In the genomic region with DNA sequence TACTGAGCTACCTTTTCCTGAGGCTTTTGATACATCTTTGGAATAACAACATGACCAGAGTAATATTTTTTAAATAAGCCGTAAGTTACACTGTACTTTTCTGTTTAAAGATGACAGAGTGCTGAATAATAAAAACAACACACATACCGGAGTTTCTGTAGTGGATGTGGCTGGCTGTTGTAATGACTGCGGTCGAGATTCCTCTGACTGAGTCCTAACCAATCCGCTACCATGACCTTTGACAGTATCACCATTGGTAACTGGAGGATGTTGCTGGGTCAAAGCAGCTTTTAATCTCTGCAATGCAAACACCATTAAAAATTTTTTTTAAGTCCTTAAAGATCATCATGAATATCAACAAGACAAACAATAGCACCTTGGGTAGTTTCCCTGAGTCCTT, we compare ENCODE assay signal across 18 cellular contexts.
DNase-seq lines count a peak whose midpoint lies in the region; ATAC-seq and TF ChIP-seq lines count a peak whose summit lies in the region.
"Had no signal": no experiment of that assay in that cellular context is flagged by ENCODE, and none has a peak within 500 bp of the region (broad histone marks: within the 10 kb centered on the region; RNA-seq: fewer than 3 reads in every experiment).

No MANE protein-coding gene starts in this region.

- no peak overlapping the region for H2BK120ac ChIP-seq in IMR-90 (ENCODE audit: low read depth, low read length)

- in situ Hi-C loops in Caki2 (cut with HindIII; ENCODE audit: low pct_unique_long_range_greater_than_20kb, low sequenced_read_pairs) = no loop called here
- in situ Hi-C loops in IMR-90 (cut with MboI; ENCODE audit: low sequenced_read_pairs) = no loop called here

- TF ChIP-seq POLR2A in IMR-90 (IDR thresholded peaks at IDR 0.05; ENCODE audit: low read depth, low read length) (no peak), esophagus muscularis mucosa (IDR thresholded peaks at IDR 0.05; ENCODE audit: low read depth) (no peak)

- no CpG with 5 or more reads among the region's 5 CpGs for WGBS in IMR-90 (ENCODE audit: extremely low coverage in 2 of 2, insufficient read length in 1 of 2), 2 experiments
- WGBS in esophagus muscularis mucosa = 80% methylated on average over 5 of the region's 5 CpGs

- peak; percentile 100 for ATAC-seq in IMR-90 (ENCODE audit: low read depth)
- no peak for ATAC-seq in left colon
- no peak for ATAC-seq in foreskin keratinocyte
- ATAC-seq: left lung; naive thymus-derived CD4-positive, alpha-beta T cell had no signal

- H3K36me3 ChIP-seq in IMR-90 (ENCODE audit: control insufficient read depth, insufficient read depth, low read length) = peaks cover 9% of the 10 kb centered on the region
- H3K36me3 ChIP-seq in esophagus muscularis mucosa = peaks cover 21 to 51% (median 39%) of the 10 kb centered on the region in 4 donors

- BruUV-seq in IMR-90 (replicated peaks; lab: Mats Ljungman, UMichigan) = no TSS peak

- peak; percentile 87 for DNase-seq in Caki2 (ENCODE audit: low read depth)
- peak; percentile 97 for DNase-seq in IMR-90
- peak; percentile 10 to 92 for DNase-seq in cardiac fibroblast (ENCODE audit: low read depth in 2 of 2)
- DNase-seq in kidney glomerular epithelial cell (lab: John Stamatoyannopoulos, UW) = peak; percentile 19
- no peak for DNase-seq in GM19238 (ENCODE audit: insufficient read length, low spot score)
- DNase-seq in esophagus muscularis mucosa (ENCODE audit: extremely low spot score) = no peak
- DNase-seq in left colon = no peak
- no peak for DNase-seq in foreskin keratinocyte
- DNase-seq: activated CD8-positive, alpha-beta memory T cell treated with anti-CD3 and anti-CD28 coated beads for 24 hours; activated gamma-delta T cell treated with Interleukin-2 at 50 U/mL for 16 hours; caudate nucleus; DMS79; left lung; naive thymus-derived CD4-positive, alpha-beta T cell; NCI-H2227 treated with DMSO at 0.1 percent for 48 hours; stimulated activated CD4-positive, alpha-beta T cell treated with anti-CD3 and anti-CD28 coated beads, Interleukin-1b, Interleukin-23, amount 100 ng/mL, for 48 hours had no signal

- no peak overlapping the region for H2AK5ac ChIP-seq in IMR-90 (ENCODE audit: low read depth, low read length)

- H4K91ac ChIP-seq in IMR-90 (ENCODE audit: insufficient read depth, low read depth, low read length) = no peak overlapping the region; the same call in 1 of the 2 replicates

- H2BK5ac ChIP-seq in IMR-90 (ENCODE audit: low read depth, low read length, poor library complexity, severe bottlenecking) = peak overlapping the region; percentile 71

- H3K9me3 ChIP-seq in IMR-90 (ENCODE audit: control insufficient read depth, insufficient read depth, low read length) (no peaks in the 10 kb centered on the region), esophagus muscularis mucosa (no peaks in the 10 kb centered on the region)
- H3K9me3 ChIP-seq: left lung had no signal

- dilution Hi-C loops in IMR-90 (cut with HindIII; ENCODE audit: low sequenced_read_pairs, unreplicated experiment) = no loop called here

- no peak overlapping the region for H3K27ac ChIP-seq in IMR-90 (ENCODE audit: insufficient read depth, low read length)
- H3K27ac ChIP-seq in esophagus muscularis mucosa (replicated peaks in 1 of 4) = no peak overlapping the region
- no peak overlapping the region for H3K27ac ChIP-seq in foreskin keratinocyte
- H3K27ac ChIP-seq: BLaER1 treated with 17β-estradiol and CSF1 and Interleukin-3, amounts not matched to agents 10 nM and 100 nM; hepatocyte; left lung had no signal

- no peak overlapping the region for H4K8ac ChIP-seq in IMR-90 (ENCODE audit: low read depth in 2 of 2, low read length in 2 of 2)

- TF ChIP-seq RAD21 in IMR-90 (IDR thresholded peaks at IDR 0.05; ENCODE audit: low read length) = no peak

- CTCF ChIA-PET in IMR-90 (lab: Yijun Ruan, JAX) = interaction anchor here (0.6 to 1.0 kb wide), 2 partner anchors 348 to 409 kb away, joined by 3 to 4 read pairs; no protein-coding TSS in a partner anchor

- no peak overlapping the region for H3K14ac ChIP-seq in IMR-90 (replicated peaks; ENCODE audit: low read depth, low read length)

- H2BK20ac ChIP-seq in IMR-90 (ENCODE audit: low read depth, low read length) = no peak overlapping the region

- H2BK15ac ChIP-seq in IMR-90 (ENCODE audit: low read depth, low read length) = no peak overlapping the region

- TF ChIP-seq EP300 in esophagus muscularis mucosa (IDR thresholded peaks at IDR 0.05) = no peak

- H3K79me1 ChIP-seq in IMR-90 (ENCODE audit: low read depth in 1 of 2, low read length in 2 of 2) = peaks cover 0 to under 1% of the 10 kb centered on the region in 2 experiments; a peak in 2 of 4 replicates

- H3K4me1 ChIP-seq in IMR-90 (ENCODE audit: control insufficient read depth, insufficient read depth, low read length) (peaks cover 3% of the 10 kb centered on the region), esophagus muscularis mucosa (peaks cover 0 to 8% (median 4%) of the 10 kb centered on the region in 4 donors), foreskin keratinocyte (peaks cover 11% of the 10 kb centered on the region)
- H3K4me1 ChIP-seq: BLaER1 treated with 17β-estradiol and CSF1 and Interleukin-3, amounts not matched to agents 10 nM and 100 nM; left lung had no signal

- H3K27me3 ChIP-seq in IMR-90 (ENCODE audit: control insufficient read depth, insufficient read depth, low read length) (no peaks in the 10 kb centered on the region), esophagus muscularis mucosa (no peaks in the 10 kb centered on the region), foreskin keratinocyte (no peaks in the 10 kb centered on the region)
- H3K27me3 ChIP-seq: BLaER1 treated with 17β-estradiol and CSF1 and Interleukin-3, amounts not matched to agents 10 nM and 100 nM; hepatocyte; left lung had no signal

- H2AFZ ChIP-seq in IMR-90 (replicated peaks; ENCODE audit: low read length, poor library complexity) = no peak overlapping the region
- H2AFZ ChIP-seq: hepatocyte had no signal

- H3K56ac ChIP-seq in IMR-90 (ENCODE audit: extremely low read depth, insufficient read depth, low read length) = no peak overlapping the region

- TF ChIP-seq CTCF in IMR-90 (conservative IDR thresholded peaks at IDR 0.05; ENCODE audit: low read depth, low read length) = no peak
- no peak for TF ChIP-seq CTCF in cardiac fibroblast (IDR thresholded peaks at IDR 0.05; ENCODE audit: low read depth, low read length)
- TF ChIP-seq CTCF in esophagus muscularis mucosa (IDR thresholded peaks at IDR 0.05) = no peak
- no peak for TF ChIP-seq CTCF in foreskin keratinocyte (conservative IDR thresholded peaks at IDR 0.05)

- no peak overlapping the region for H4K5ac ChIP-seq in IMR-90 (ENCODE audit: low read depth, low read length)

- no peak overlapping the region for H3K18ac ChIP-seq in IMR-90 (ENCODE audit: low read depth, low read length)

- POLR2A ChIA-PET in IMR-90 (lab: Charles Lee; ENCODE audit: unreplicated experiment) = interaction anchor here (0.6 kb wide), 1 partner anchor 27 kb away, joined by 5 read pairs; no protein-coding TSS in a partner anchor

- H3K4me2 ChIP-seq in IMR-90 (ENCODE audit: low read depth, low read length) = peak overlapping the region; percentile 36; the same call in 1 of the 2 replicates
- H3K4me2 ChIP-seq: BLaER1 treated with 17β-estradiol and CSF1 and Interleukin-3, amounts not matched to agents 10 nM and 100 nM; hepatocyte had no signal

- no peaks in the 10 kb centered on the region for H3K9me1 ChIP-seq in IMR-90 (ENCODE audit: insufficient read depth, low read length)

- no peak overlapping the region for H3K23ac ChIP-seq in IMR-90 (ENCODE audit: low read depth, low read length)

- no peak overlapping the region for H3K9ac ChIP-seq in IMR-90 (ENCODE audit: low read depth, low read length)
- H3K9ac ChIP-seq: BLaER1 treated with 17β-estradiol and CSF1 and Interleukin-3, amounts not matched to agents 10 nM and 100 nM had no signal

- H2AK9ac ChIP-seq in IMR-90 (replicated peaks; ENCODE audit: low read depth, low read length, poor library complexity) = no peak overlapping the region

- H3K4ac ChIP-seq in IMR-90 (ENCODE audit: low read depth, low read length) = no peak overlapping the region

- H4K20me1 ChIP-seq in IMR-90 (ENCODE audit: insufficient read depth, low read length) = peaks cover 5% of the 10 kb centered on the region; the same call in 1 of the 2 replicates

- H3K4me3 ChIP-seq in IMR-90 (ENCODE audit: insufficient read depth, low read depth, low read length) (no peak overlapping the region), cardiac fibroblast (replicated peaks in 1 of 2; ENCODE audit: low read depth in 2 of 2, low read length in 2 of 2) (no peak overlapping the region), esophagus muscularis mucosa (no peak overlapping the region)
- H3K4me3 ChIP-seq: BLaER1 treated with 17β-estradiol and CSF1 and Interleukin-3, amounts not matched to agents 10 nM and 100 nM; hepatocyte; left lung had no signal

- intact Hi-C loops in IMR-90 (cut with micrococcal nuclease) (loop anchor here (5.0 kb wide), 3 partner anchors 45 to 395 kb away; a partner anchor contains a TSS), esophagus muscularis mucosa (cut with DNase I) (no loop called here), left colon (cut with DNase I, micrococcal nuclease) (no loop called here)

TF ChIP-seq in IMR-90, 13 proteins besides CTCF, POLR2A, EP300 and RAD21:
- TF ChIP-seq NFE2L2 (IDR thresholded peaks at IDR 0.05; ENCODE audit: low read depth, low read length) (0 out of 2 replicates have a peak, but pooled peaks have one; percentile 22), CEBPB (IDR thresholded peaks at IDR 0.05; ENCODE audit: low read depth, low read length) (peak; percentile 89), RCOR1 (IDR thresholded peaks at IDR 0.05; ENCODE audit: insufficient replicate concordance, low read length) (peak; percentile 20), MAZ (IDR thresholded peaks at IDR 0.05; ENCODE audit: borderline replicate concordance, low read depth, low read length) (no peak), RFX5 (IDR thresholded peaks at IDR 0.05; ENCODE audit: low read depth, low read length) (no peak), CHD1 (IDR thresholded peaks at IDR 0.05; ENCODE audit: low read depth, low read length) (no peak), MXI1 (IDR thresholded peaks at IDR 0.05; ENCODE audit: borderline replicate concordance, low read depth, low read length) (no peak), SMC3 (IDR thresholded peaks at IDR 0.05; ENCODE audit: low read depth, low read length) (no peak), FOS (IDR thresholded peaks at IDR 0.05; ENCODE audit: low read depth, low read length) (peak; percentile 81)
TF ChIP-seq in IMR-90: peak in this region for 4.

Comparison
In these comparisons a context has a peak if more than half of its experiments do, and no peak if none do; other contexts are left out.
1. DNase-seq: peak in Caki2 (single experiment), IMR-90 (single experiment), cardiac fibroblast (2 of 2) and kidney glomerular epithelial cell (single experiment); none in GM19238 (single experiment), esophagus muscularis mucosa (single experiment), left colon (0 of 2) and foreskin keratinocyte (0 of 2).